In the genomic region with DNA sequence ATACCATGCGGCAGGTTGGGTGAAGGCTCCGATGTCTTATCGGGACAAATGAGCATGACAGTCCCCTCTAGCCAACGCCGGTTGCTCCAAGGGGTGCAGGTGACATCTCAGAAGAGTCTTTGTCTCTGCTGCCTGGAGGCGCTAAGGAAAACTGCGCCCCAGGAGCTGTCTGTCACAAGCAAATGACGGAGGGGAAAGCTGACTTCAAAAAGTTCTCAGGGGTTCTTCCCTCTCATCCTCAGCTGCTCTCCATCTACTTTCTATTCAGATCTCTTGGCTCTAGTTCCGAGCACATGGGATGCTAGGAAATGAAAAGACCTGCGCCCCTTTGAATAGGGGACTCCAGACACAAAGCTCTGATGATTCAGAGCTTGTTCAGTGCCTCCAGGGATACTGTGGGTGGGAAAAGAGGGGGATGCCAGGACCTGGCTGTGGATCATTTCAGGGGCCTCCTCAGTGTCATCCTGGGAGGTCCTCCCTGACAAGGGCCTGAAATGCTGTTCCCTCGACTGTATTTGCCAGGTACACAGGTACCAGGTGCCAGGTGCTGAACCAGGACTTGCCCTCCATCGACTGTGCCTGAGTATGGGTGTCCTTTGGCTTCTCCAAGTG, we compare ENCODE assay signal across 9 cellular contexts. TPM values are rescaled to one million over a fixed set of nuclear protein-coding genes. Genes with fewer than 3 reads are reported as not detected.
DNase-seq lines count a peak whose midpoint lies in the region; ATAC-seq, FAIRE-seq and TF ChIP-seq lines count a peak whose summit lies in the region.
"Had no signal": no experiment of that assay in that cellular context is flagged by ENCODE, and none has a peak within 500 bp of the region (broad histone marks: within the 10 kb centered on the region; RNA-seq: fewer than 3 reads in every experiment).

No MANE protein-coding gene starts in this region.

- H2AFZ ChIP-seq in neuron (ENCODE audit: low read depth, low read length): peak overlapping the region; percentile 44

- H3K27me3 ChIP-seq in CD8-positive, alpha-beta memory T cell (ENCODE audit: insufficient read depth, low read length, poor library complexity, severe bottlenecking): no peaks in the 10 kb centered on the region
- peaks cover 3% of the 10 kb centered on the region; the same call in 1 of the 2 replicates for H3K27me3 ChIP-seq in Panc1 (ENCODE audit: control insufficient read depth, insufficient read depth, low read length)
- peaks cover 39% of the 10 kb centered on the region for H3K27me3 ChIP-seq in neuron (ENCODE audit: insufficient read depth, low read length)

- peak overlapping the region; percentile 29 for H3K4me3 ChIP-seq in CD8-positive, alpha-beta memory T cell (ENCODE audit: low read length)
- H3K4me3 ChIP-seq in Panc1 (ENCODE audit: low read depth in 2 of 2, low read length in 2 of 2) (peak overlapping the region; percentile 39 to 65), neuron (ENCODE audit: low read length) (peak overlapping the region; percentile 45)

- peak in 1 of 5 donors; percentile 7 for DNase-seq in CD8-positive, alpha-beta memory T cell
- DNase-seq in Panc1 (ENCODE audit: low read depth, low spot score) (no peak), endothelial cell (ENCODE audit: low spot score) (no peak), HTR-8/SVneo (ENCODE audit: insufficient read length, low spot score) (no peak), SIG-M5 (lab: John Stamatoyannopoulos, UW) (no peak), NK-92 (lab: John Stamatoyannopoulos, UW; ENCODE audit: unreplicated experiment) (no peak)

- intact Hi-C loops in Panc1 (cut with micrococcal nuclease; ENCODE audit: unreplicated experiment): no loop called here

- H3K36me3 Mint-ChIP-seq in CD8-positive, alpha-beta memory T cell: peaks cover 2 to 10% (median 4%) of the 10 kb centered on the region in 3 donors
- no peaks in the 10 kb centered on the region for H3K36me3 Mint-ChIP-seq in endothelial cell (ENCODE audit: low read depth, unreplicated experiment)

- no peaks in the 10 kb centered on the region for H3K36me3 ChIP-seq in CD8-positive, alpha-beta memory T cell (ENCODE audit: insufficient read depth, low read length)
- peaks cover 8% of the 10 kb centered on the region; the same call in 1 of the 2 replicates for H3K36me3 ChIP-seq in Panc1 (ENCODE audit: control insufficient read depth, insufficient read depth, low read length)
- H3K36me3 ChIP-seq in neuron (ENCODE audit: insufficient read depth, low read length): no peaks in the 10 kb centered on the region

- peak overlapping the region; percentile 94 to 99 (median 98) for H3K4me3 Mint-ChIP-seq in CD8-positive, alpha-beta memory T cell
- peak overlapping the region; percentile 92 for H3K4me3 Mint-ChIP-seq in endothelial cell (ENCODE audit: unreplicated experiment)

- POLR2A ChIA-PET in CD8-positive, alpha-beta memory T cell (lab: Charles Lee): no interaction called here
- POLR2A ChIA-PET in Panc1 (lab: Charles Lee): no interaction called here

- no peak for FAIRE-seq in HTR-8/SVneo (lab: Jason Lieb, UNC)
- FAIRE-seq: H54 had no signal

- in situ Hi-C loops in Panc1 (cut with HindIII; ENCODE audit: low pct_unique_long_range_greater_than_20kb, low sequenced_read_pairs): no loop called here

- CTCF ChIA-PET in CD8-positive, alpha-beta memory T cell (lab: Charles Lee): interaction anchor here (1.1 to 4.6 kb wide), 4 partner anchors 10 to 124 kb away, joined by 3 to 18 read pairs (median 4); no protein-coding TSS in a partner anchor
- CTCF ChIA-PET in Panc1 (lab: Charles Lee): no interaction called here

- ATAC-seq in Panc1 (peak; percentile 20), HG03095 (IDR thresholded peaks at IDR 0.05; ENCODE audit: unreplicated experiment) (no peak)

- peaks cover 33% of the 10 kb centered on the region for H3K4me1 ChIP-seq in CD8-positive, alpha-beta memory T cell (ENCODE audit: insufficient read depth, low read length)
- peaks cover 7% of the 10 kb centered on the region for H3K4me1 ChIP-seq in Panc1 (ENCODE audit: control insufficient read depth, insufficient read depth, low read length)
- peaks cover 10% of the 10 kb centered on the region for H3K4me1 ChIP-seq in neuron (ENCODE audit: insufficient read depth, low read length)

- H3K27ac Mint-ChIP-seq in CD8-positive, alpha-beta memory T cell: peak overlapping the region; percentile 69 to 95 (median 86)
- no peak overlapping the region for H3K27ac Mint-ChIP-seq in endothelial cell (ENCODE audit: unreplicated experiment)

- BruUV-seq in Panc1 (replicated peaks; lab: Mats Ljungman, UMichigan): no TSS peak

- no peaks in the 10 kb centered on the region for H3K27me3 Mint-ChIP-seq in CD8-positive, alpha-beta memory T cell
- no peaks in the 10 kb centered on the region for H3K27me3 Mint-ChIP-seq in endothelial cell (ENCODE audit: unreplicated experiment)

- TF ChIP-seq CTCF in Panc1 (IDR thresholded peaks at IDR 0.05): no peak
- TF ChIP-seq CTCF in endothelial cell (IDR thresholded peaks at IDR 0.05; ENCODE audit: unreplicated experiment): no peak

- no peaks in the 10 kb centered on the region for H3K9me3 ChIP-seq in CD8-positive, alpha-beta memory T cell (ENCODE audit: low read length)
- no peaks in the 10 kb centered on the region for H3K9me3 ChIP-seq in Panc1 (ENCODE audit: control insufficient read depth, insufficient read depth, low read depth, low read length)
- H3K9me3 ChIP-seq in neuron (ENCODE audit: low read length): no peaks in the 10 kb centered on the region

- H3K27ac ChIP-seq in CD8-positive, alpha-beta memory T cell (ENCODE audit: low read depth, low read length): peak overlapping the region; percentile 8
- no peak overlapping the region for H3K27ac ChIP-seq in Panc1 (ENCODE audit: low read length)

- no peaks in the 10 kb centered on the region for H3K9me3 Mint-ChIP-seq in CD8-positive, alpha-beta memory T cell
- no peaks in the 10 kb centered on the region for H3K9me3 Mint-ChIP-seq in endothelial cell (ENCODE audit: unreplicated experiment)

- peaks cover 43 to 47% (median 46%) of the 10 kb centered on the region in 3 donors for H3K4me1 Mint-ChIP-seq in CD8-positive, alpha-beta memory T cell
- peaks cover 26% of the 10 kb centered on the region for H3K4me1 Mint-ChIP-seq in endothelial cell (ENCODE audit: unreplicated experiment)

RNA-seq across cellular contexts. Expression of gene KIAA0040, which starts 0.9 kb away (rescaled TPM):
- total RNA-seq in CD8-positive, alpha-beta memory T cell: 10 to 100 TPM; 30.4 to 31.8 TPM
- polyA plus RNA-seq in CD8-positive, alpha-beta memory T cell: 39.3 TPM
- total RNA-seq in Panc1 (2021; ENCODE audit: unreplicated experiment) (0.31 TPM), endothelial cell (ENCODE audit: unreplicated experiment) (4.1 TPM)
- polyA plus RNA-seq in Panc1 (2012; ENCODE audit: insufficient read length): not detected
